In the genomic region with DNA sequence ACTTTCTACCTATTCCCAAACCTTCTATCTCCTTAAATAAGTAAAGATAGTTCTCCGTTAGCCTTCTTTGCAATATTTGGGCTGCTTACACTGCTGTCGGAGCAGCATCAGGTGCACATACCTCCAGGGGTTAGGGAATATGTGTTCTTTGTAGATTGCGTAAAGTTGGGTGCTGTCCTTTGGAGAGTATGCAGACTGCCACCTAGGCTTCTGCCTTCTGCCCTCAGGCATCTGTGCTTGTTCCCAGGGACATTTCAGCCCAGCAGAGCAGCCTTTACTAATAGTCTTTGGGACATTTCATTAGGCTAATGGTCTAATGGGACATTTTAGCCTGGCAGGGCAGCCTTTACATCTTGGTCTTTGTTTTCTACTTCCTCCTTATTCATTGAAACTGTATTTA, we compare ENCODE assay signal across 21 cellular contexts.
"Had no signal": no experiment of that assay in that cellular context is flagged by ENCODE, and none has a peak within 500 bp of the region (broad histone marks: within the 10 kb centered on the region; RNA-seq: fewer than 3 reads in every experiment).

No MANE protein-coding gene starts in this region.

- DNase-seq: cortex of kidney; effector memory CD8-positive, alpha-beta T cell; head of caudate nucleus; kidney; naive thymus-derived CD8-positive, alpha-beta T cell; nephron progenitor cell; occipital lobe; ovary; posterior cingulate gyrus; psoas muscle; right cardiac atrium; sigmoid colon; stimulated activated CD4-positive, alpha-beta T cell treated with anti-CD3 and anti-CD28 coated beads, Interleukin-2, amount 100 ng/mL, for 24 hours; stimulated activated CD4-positive, alpha-beta T cell treated with anti-CD3 and anti-CD28 coated beads, Interleukin-4, amount 100 ng/mL, for 4 hours; upper lobe of right lung; uterus had no signal

- H3K4me3 Mint-ChIP-seq: effector memory CD8-positive, alpha-beta T cell; naive thymus-derived CD8-positive, alpha-beta T cell; nephron progenitor cell; stimulated activated memory B cell treated with anti-CD40 and anti-IgM and Interleukin-4, amounts not matched to agents 10 μg/mL and 1 μg/mL and 100 μg/mL, for 72 hours; stimulated activated naive CD8-positive, alpha-beta T cell treated with anti-CD3 and anti-CD28 coated beads, Interleukin-15, Interleukin-2, amounts not matched to agents 100 ng/mL and 50 ng/mL, for 24 hours had no signal

- H3K4me1 ChIP-seq: psoas muscle, sigmoid colon, tibial nerve, upper lobe of right lung, uterus had no signal

- H3K27me3 Mint-ChIP-seq: stimulated activated memory B cell treated with anti-CD40 and anti-IgM and Interleukin-4, amounts not matched to agents 10 μg/mL and 1 μg/mL and 100 μg/mL, for 72 hours; stimulated activated naive CD8-positive, alpha-beta T cell treated with anti-CD3 and anti-CD28 coated beads, Interleukin-15, Interleukin-2, amounts not matched to agents 100 ng/mL and 50 ng/mL, for 24 hours had no signal

- H3K4me3 ChIP-seq: ovary, psoas muscle, sigmoid colon, thoracic aorta, tibial nerve, upper lobe of right lung, uterus had no signal

- H3K27ac Mint-ChIP-seq: effector memory CD8-positive, alpha-beta T cell; naive thymus-derived CD8-positive, alpha-beta T cell; nephron progenitor cell; stimulated activated memory B cell treated with anti-CD40 and anti-IgM and Interleukin-4, amounts not matched to agents 10 μg/mL and 1 μg/mL and 100 μg/mL, for 72 hours; stimulated activated naive CD8-positive, alpha-beta T cell treated with anti-CD3 and anti-CD28 coated beads, Interleukin-15, Interleukin-2, amounts not matched to agents 100 ng/mL and 50 ng/mL, for 24 hours had no signal

- H3K4me1 Mint-ChIP-seq: naive thymus-derived CD8-positive, alpha-beta T cell; nephron progenitor cell; stimulated activated memory B cell treated with anti-CD40 and anti-IgM and Interleukin-4, amounts not matched to agents 10 μg/mL and 1 μg/mL and 100 μg/mL, for 72 hours had no signal

- H3K27me3 ChIP-seq: ovary, sigmoid colon, tibial nerve, upper lobe of right lung, uterus had no signal

- ATAC-seq: effector memory CD8-positive, alpha-beta T cell; left lobe of liver; naive thymus-derived CD8-positive, alpha-beta T cell; psoas muscle; right cardiac atrium; stimulated activated memory B cell treated with anti-CD40 and anti-IgM and Interleukin-4, amounts not matched to agents 10 μg/mL and 1 μg/mL and 100 μg/mL, for 72 hours; upper lobe of right lung had no signal

- H3K27ac ChIP-seq: ovary, psoas muscle, sigmoid colon, thoracic aorta, tibial nerve, upper lobe of right lung, uterus had no signal

- H3K36me3 Mint-ChIP-seq: naive thymus-derived CD8-positive, alpha-beta T cell; stimulated activated memory B cell treated with anti-CD40 and anti-IgM and Interleukin-4, amounts not matched to agents 10 μg/mL and 1 μg/mL and 100 μg/mL, for 72 hours had no signal

- H3K9me3 Mint-ChIP-seq: nephron progenitor cell had no signal

- H3K9me3 ChIP-seq: ovary, psoas muscle, sigmoid colon, thoracic aorta, tibial nerve, upper lobe of right lung, uterus had no signal

- H3K36me3 ChIP-seq: ovary, sigmoid colon, thoracic aorta, tibial nerve, upper lobe of right lung, uterus had no signal
